In genomic region chr20:59412251-59412650, GRCh38 we compare ENCODE assay signal across 18 cellular contexts.
DNase-seq lines count a peak whose midpoint lies in the region; ATAC-seq and TF ChIP-seq lines count a peak whose summit lies in the region.
"Had no signal": no experiment of that assay in that cellular context is flagged by ENCODE, and none has a peak within 500 bp of the region (broad histone marks: within the 10 kb centered on the region; RNA-seq: fewer than 3 reads in every experiment).

No MANE protein-coding gene starts in this region.

- peaks cover 13% of the 10 kb centered on the region for H3K4me1 ChIP-seq in BE2C
- H3K4me1 ChIP-seq: HAP-1, SJSA1 had no signal

- H3K27ac Mint-ChIP-seq in glutamatergic neuron (ENCODE audit: unreplicated experiment), result peak overlapping the region; percentile 75
- H3K27ac Mint-ChIP-seq: IgD-negative memory B cell had no signal

- peak overlapping the region; percentile 38 for H3K4me3 Mint-ChIP-seq in glutamatergic neuron (ENCODE audit: unreplicated experiment)
- H3K4me3 Mint-ChIP-seq: IgD-negative memory B cell had no signal

- H3K36me3 ChIP-seq in BE2C, result no peaks in the 10 kb centered on the region
- H3K36me3 ChIP-seq: BLaER1 treated with 17β-estradiol and CSF1 and Interleukin-3, amounts not matched to agents 10 nM and 100 nM; HAP-1; SJSA1 had no signal

- no peaks in the 10 kb centered on the region for H3K27me3 ChIP-seq in BE2C
- H3K27me3 ChIP-seq: BLaER1 treated with 17β-estradiol and CSF1 and Interleukin-3, amounts not matched to agents 10 nM and 100 nM had no signal

- H3K36me3 Mint-ChIP-seq in glutamatergic neuron (ENCODE audit: unreplicated experiment), result no peaks in the 10 kb centered on the region
- H3K36me3 Mint-ChIP-seq: IgD-negative memory B cell had no signal

- TF ChIP-seq CTCF in glutamatergic neuron (IDR thresholded peaks at IDR 0.05; ENCODE audit: partially characterized antibody, unreplicated experiment) (no peak), foreskin fibroblast (IDR thresholded peaks at IDR 0.05; ENCODE audit: low read depth, low read length) (no peak), BE2C (IDR thresholded peaks at IDR 0.05; ENCODE audit: low read depth, low read length) (no peak)

- peak; percentile 43 for DNase-seq in NCI-H748 (lab: John Stamatoyannopoulos, UW; ENCODE audit: unreplicated experiment)
- no peak for DNase-seq in NCI-H748 treated with DMSO at 0.1 percent for 48 hours (lab: John Stamatoyannopoulos, UW)
- DNase-seq in NCI-H82 (lab: John Stamatoyannopoulos, UW), result peak; percentile 67
- peak; percentile 36 for DNase-seq in glutamatergic neuron
- DNase-seq in 8988T, result no peak
- DNase-seq in foreskin fibroblast, result no peak
- no peak for DNase-seq in BE2C
- DNase-seq: Kasumi-1, MM.1S, NCI-H1105, NCI-H187, NCI-H510A treated with DMSO at 0.1 percent for 48 hours, PC-3 had no signal

- H3K4me3 ChIP-seq in foreskin fibroblast (ENCODE audit: low read depth in 1 of 2, low read length in 2 of 2) (no peak overlapping the region), BE2C (ENCODE audit: low read depth, low read length) (no peak overlapping the region)
- H3K4me3 ChIP-seq: BLaER1 treated with 17β-estradiol and CSF1 and Interleukin-3, amounts not matched to agents 10 nM and 100 nM; HAP-1; SJSA1 had no signal

- peaks cover 5% of the 10 kb centered on the region for H3K9me3 Mint-ChIP-seq in glutamatergic neuron (ENCODE audit: unreplicated experiment)
- H3K9me3 Mint-ChIP-seq: IgD-negative memory B cell had no signal

- no peak for ATAC-seq in HG03354 (IDR thresholded peaks at IDR 0.05; ENCODE audit: poor library complexity, severe bottlenecking, unreplicated experiment)
- ATAC-seq: PC-3 had no signal

- peaks cover 10% of the 10 kb centered on the region for H3K27me3 Mint-ChIP-seq in glutamatergic neuron (ENCODE audit: unreplicated experiment)

- peaks cover 16% of the 10 kb centered on the region for H3K4me1 Mint-ChIP-seq in glutamatergic neuron (ENCODE audit: low read depth, unreplicated experiment)
- H3K4me1 Mint-ChIP-seq: IgD-negative memory B cell had no signal

- no peaks in the 10 kb centered on the region; the same call in 1 of the 2 replicates for H3K9me3 ChIP-seq in BE2C
- H3K9me3 ChIP-seq: BLaER1 treated with 17β-estradiol and CSF1 and Interleukin-3, amounts not matched to agents 10 nM and 100 nM; HAP-1; SJSA1 had no signal

Comparison
In these comparisons a context has a peak if more than half of its experiments do, and no peak if none do; other contexts are left out.
1. DNase-seq: peak in NCI-H748 (single experiment), NCI-H82 (single experiment) and glutamatergic neuron (single experiment); none in NCI-H748 treated with DMSO at 0.1 percent for 48 hours (single experiment), 8988T (single experiment), foreskin fibroblast (0 of 2) and BE2C (single experiment).